ENCODE assay signal across 1 cellular context in the genomic region with DNA sequence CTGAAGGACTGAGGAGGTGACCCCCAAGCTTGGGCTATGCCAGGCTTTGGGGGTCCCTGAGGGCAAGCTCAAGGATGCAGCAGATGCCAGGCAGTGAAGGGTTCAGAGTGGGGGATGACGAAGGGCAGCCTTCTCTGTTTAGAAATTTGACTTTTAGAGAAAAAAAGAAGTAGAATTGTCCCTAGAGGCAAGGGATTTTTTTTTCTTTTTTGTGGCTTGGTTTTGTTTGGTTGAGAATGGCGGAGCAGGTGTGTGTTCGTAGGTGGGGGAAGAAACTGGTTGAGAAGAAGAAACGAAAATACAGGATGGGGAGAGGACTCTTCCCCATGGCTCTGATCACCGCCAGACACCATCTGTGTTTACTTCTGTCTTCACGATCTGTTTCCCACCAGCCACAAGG.
TF ChIP-seq lines count a peak whose summit lies in the region.

No MANE protein-coding gene starts in this region.

TF ChIP-seq in GM12878, 131 proteins besides CTCF, POLR2A, EP300 and RAD21 (continued from another document):
- TF ChIP-seq, protein P1, sequence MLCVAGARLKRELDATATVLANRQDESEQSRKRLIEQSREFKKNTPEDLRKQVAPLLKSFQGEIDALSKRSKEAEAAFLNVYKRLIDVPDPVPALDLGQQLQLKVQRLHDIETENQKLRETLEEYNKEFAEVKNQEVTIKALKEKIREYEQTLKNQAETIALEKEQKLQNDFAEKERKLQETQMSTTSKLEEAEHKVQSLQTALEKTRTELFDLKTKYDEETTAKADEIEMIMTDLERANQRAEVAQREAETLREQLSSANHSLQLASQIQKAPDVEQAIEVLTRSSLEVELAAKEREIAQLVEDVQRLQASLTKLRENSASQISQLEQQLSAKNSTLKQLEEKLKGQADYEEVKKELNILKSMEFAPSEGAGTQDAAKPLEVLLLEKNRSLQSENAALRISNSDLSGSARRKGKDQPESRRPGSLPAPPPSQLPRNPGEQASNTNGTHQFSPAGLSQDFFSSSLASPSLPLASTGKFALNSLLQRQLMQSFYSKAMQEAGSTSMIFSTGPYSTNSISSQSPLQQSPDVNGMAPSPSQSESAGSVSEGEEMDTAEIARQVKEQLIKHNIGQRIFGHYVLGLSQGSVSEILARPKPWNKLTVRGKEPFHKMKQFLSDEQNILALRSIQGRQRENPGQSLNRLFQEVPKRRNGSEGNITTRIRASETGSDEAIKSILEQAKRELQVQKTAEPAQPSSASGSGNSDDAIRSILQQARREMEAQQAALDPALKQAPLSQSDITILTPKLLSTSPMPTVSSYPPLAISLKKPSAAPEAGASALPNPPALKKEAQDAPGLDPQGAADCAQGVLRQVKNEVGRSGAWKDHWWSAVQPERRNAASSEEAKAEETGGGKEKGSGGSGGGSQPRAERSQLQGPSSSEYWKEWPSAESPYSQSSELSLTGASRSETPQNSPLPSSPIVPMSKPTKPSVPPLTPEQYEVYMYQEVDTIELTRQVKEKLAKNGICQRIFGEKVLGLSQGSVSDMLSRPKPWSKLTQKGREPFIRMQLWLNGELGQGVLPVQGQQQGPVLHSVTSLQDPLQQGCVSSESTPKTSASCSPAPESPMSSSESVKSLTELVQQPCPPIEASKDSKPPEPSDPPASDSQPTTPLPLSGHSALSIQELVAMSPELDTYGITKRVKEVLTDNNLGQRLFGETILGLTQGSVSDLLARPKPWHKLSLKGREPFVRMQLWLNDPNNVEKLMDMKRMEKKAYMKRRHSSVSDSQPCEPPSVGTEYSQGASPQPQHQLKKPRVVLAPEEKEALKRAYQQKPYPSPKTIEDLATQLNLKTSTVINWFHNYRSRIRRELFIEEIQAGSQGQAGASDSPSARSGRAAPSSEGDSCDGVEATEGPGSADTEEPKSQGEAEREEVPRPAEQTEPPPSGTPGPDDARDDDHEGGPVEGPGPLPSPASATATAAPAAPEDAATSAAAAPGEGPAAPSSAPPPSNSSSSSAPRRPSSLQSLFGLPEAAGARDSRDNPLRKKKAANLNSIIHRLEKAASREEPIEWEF (IDR thresholded peaks at IDR 0.05; ENCODE audit: insufficient replicate concordance, low read depth, low read length) = no peak
- TF ChIP-seq YY1 (IDR thresholded peaks at IDR 0.05; ENCODE audit: low read depth, low read length) = peak; percentile 34; the same call in 1 of the 2 replicates
- TF ChIP-seq, protein P2, sequence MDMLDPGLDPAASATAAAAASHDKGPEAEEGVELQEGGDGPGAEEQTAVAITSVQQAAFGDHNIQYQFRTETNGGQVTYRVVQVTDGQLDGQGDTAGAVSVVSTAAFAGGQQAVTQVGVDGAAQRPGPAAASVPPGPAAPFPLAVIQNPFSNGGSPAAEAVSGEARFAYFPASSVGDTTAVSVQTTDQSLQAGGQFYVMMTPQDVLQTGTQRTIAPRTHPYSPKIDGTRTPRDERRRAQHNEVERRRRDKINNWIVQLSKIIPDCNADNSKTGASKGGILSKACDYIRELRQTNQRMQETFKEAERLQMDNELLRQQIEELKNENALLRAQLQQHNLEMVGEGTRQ (IDR thresholded peaks at IDR 0.05; ENCODE audit: borderline replicate concordance, low read depth, low read length) = no peak
- TF ChIP-seq ATF7 (IDR thresholded peaks at IDR 0.05; ENCODE audit: low read depth) = peak; percentile 28; the same call in 1 of the 2 replicates
- TF ChIP-seq, protein P3, sequence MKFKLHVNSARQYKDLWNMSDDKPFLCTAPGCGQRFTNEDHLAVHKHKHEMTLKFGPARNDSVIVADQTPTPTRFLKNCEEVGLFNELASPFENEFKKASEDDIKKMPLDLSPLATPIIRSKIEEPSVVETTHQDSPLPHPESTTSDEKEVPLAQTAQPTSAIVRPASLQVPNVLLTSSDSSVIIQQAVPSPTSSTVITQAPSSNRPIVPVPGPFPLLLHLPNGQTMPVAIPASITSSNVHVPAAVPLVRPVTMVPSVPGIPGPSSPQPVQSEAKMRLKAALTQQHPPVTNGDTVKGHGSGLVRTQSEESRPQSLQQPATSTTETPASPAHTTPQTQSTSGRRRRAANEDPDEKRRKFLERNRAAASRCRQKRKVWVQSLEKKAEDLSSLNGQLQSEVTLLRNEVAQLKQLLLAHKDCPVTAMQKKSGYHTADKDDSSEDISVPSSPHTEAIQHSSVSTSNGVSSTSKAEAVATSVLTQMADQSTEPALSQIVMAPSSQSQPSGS (IDR thresholded peaks at IDR 0.05; ENCODE audit: low read length) = peak; percentile 55
TF ChIP-seq in GM12878: peak in this region for 19.
